11 cellular contexts compared by ENCODE assay signal in the genomic region with DNA sequence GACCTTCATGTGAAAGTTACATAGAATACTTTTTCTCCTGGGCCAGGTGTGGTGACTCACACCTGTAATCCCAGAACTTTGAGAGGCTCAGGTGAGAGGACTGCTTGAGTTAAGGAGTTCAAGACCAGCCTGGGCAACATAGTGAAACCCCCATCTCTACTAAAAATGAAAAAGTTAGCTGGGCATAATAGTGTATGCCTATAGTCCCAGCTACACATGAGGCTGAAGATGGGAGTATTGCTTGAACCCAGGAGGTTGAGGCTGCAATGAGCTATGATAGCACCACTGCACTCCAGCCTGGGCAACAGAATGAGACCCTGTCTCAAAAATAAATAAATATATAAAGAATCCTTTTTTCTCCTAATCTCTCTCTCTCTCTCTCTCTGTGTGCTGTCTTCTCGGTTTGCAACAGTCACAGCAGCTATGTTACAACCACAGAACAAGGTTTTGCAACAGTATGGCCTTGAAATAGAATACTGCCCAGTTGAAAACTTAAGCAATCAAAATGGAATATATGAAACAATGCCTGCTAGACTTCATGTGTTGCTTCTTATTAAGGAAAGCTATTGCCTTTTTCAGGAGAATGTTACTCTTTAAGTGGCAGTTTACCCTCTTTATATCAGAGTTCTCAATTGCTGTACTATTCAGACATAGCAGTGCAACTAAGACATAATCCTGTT. TPM values are rescaled to one million over a fixed set of nuclear protein-coding genes. Genes with fewer than 3 reads are reported as not detected.
DNase-seq lines count a peak whose midpoint lies in the region; ATAC-seq and TF ChIP-seq lines count a peak whose summit lies in the region.
"Had no signal": no experiment of that assay in that cellular context is flagged by ENCODE, and none has a peak within 500 bp of the region (broad histone marks: within the 10 kb centered on the region; RNA-seq: fewer than 3 reads in every experiment).

No MANE protein-coding gene starts in this region.

- no peaks in the 10 kb centered on the region for H3K9me3 ChIP-seq in lower lobe of right lung
- H3K9me3 ChIP-seq: SK-N-SH had no signal

- H3K4me1 Mint-ChIP-seq in activated T-helper 2 cell treated with anti-CD3 and anti-CD28 coated beads, Interferon-gamma antibody, Interleukin-2, Interleukin-4, amounts not matched to agents 10 μg/mL and 5 μg/mL and 100 μg/mL, durations not matched to agents 14 hours and 24 hours and 36 hours (ENCODE audit: low read depth), result peaks cover 45% of the 10 kb centered on the region
- peaks cover 6% of the 10 kb centered on the region for H3K4me1 Mint-ChIP-seq in type B pancreatic cell (ENCODE audit: unreplicated experiment)

- no peak overlapping the region for H3K4me3 Mint-ChIP-seq in activated T-helper 2 cell treated with anti-CD3 and anti-CD28 coated beads, Interferon-gamma antibody, Interleukin-2, Interleukin-4, amounts not matched to agents 10 μg/mL and 5 μg/mL and 100 μg/mL, durations not matched to agents 14 hours and 24 hours and 36 hours (ENCODE audit: low read depth)
- no peak overlapping the region for H3K4me3 Mint-ChIP-seq in type B pancreatic cell

- no peaks in the 10 kb centered on the region for H3K9me3 Mint-ChIP-seq in activated T-helper 2 cell treated with anti-CD3 and anti-CD28 coated beads, Interferon-gamma antibody, Interleukin-2, Interleukin-4, amounts not matched to agents 10 μg/mL and 5 μg/mL and 100 μg/mL, durations not matched to agents 14 hours and 24 hours and 36 hours
- H3K9me3 Mint-ChIP-seq in type B pancreatic cell, result no peaks in the 10 kb centered on the region

- no peaks in the 10 kb centered on the region for H3K36me3 ChIP-seq in lower lobe of right lung

- H3K4me3 ChIP-seq in AG10803 (ENCODE audit: low read length) (no peak overlapping the region), lower lobe of right lung (no peak overlapping the region)

- DNase-seq in AG10803 (ENCODE audit: low read depth) (peak; percentile 76), HCEC 1CT (peak; percentile 45), lower lobe of right lung (no peak), amygdala (lab: John Stamatoyannopoulos, UW) (no peak), NCI-H2029 treated with DMSO at 0.1 percent for 48 hours (lab: John Stamatoyannopoulos, UW) (no peak), type B pancreatic cell (ENCODE audit: extremely low spot score, unreplicated experiment) (no peak), DMS 273 (lab: John Stamatoyannopoulos, UW; ENCODE audit: unreplicated experiment) (no peak)
- DNase-seq in activated T-helper 2 cell treated with anti-CD3 and anti-CD28 coated beads, Interferon-gamma antibody, Interleukin-2, Interleukin-4, amounts not matched to agents 10 μg/mL and 5 μg/mL and 100 μg/mL, durations not matched to agents 14 hours and 24 hours and 36 hours (ENCODE audit: low spot score), result no peak
- DNase-seq: COR-L47, left colon had no signal

- intact Hi-C loops in activated T-helper 2 cell treated with anti-CD3 and anti-CD28 coated beads, Interferon-gamma antibody, Interleukin-2, Interleukin-4, amounts not matched to agents 10 μg/mL and 5 μg/mL and 100 μg/mL, durations not matched to agents 14 hours and 24 hours and 36 hours (cut with micrococcal nuclease), result no loop called here
- intact Hi-C loops in lower lobe of right lung (cut with DNase I), result no loop called here

- peaks cover 5% of the 10 kb centered on the region for H3K36me3 Mint-ChIP-seq in activated T-helper 2 cell treated with anti-CD3 and anti-CD28 coated beads, Interferon-gamma antibody, Interleukin-2, Interleukin-4, amounts not matched to agents 10 μg/mL and 5 μg/mL and 100 μg/mL, durations not matched to agents 14 hours and 24 hours and 36 hours (ENCODE audit: low read depth)
- H3K36me3 Mint-ChIP-seq in type B pancreatic cell, result no peaks in the 10 kb centered on the region

- H3K27ac ChIP-seq in lower lobe of right lung, result peak overlapping the region; percentile 44

- peak overlapping the region; percentile 79 for H3K27ac Mint-ChIP-seq in activated T-helper 2 cell treated with anti-CD3 and anti-CD28 coated beads, Interferon-gamma antibody, Interleukin-2, Interleukin-4, amounts not matched to agents 10 μg/mL and 5 μg/mL and 100 μg/mL, durations not matched to agents 14 hours and 24 hours and 36 hours
- no peak overlapping the region for H3K27ac Mint-ChIP-seq in type B pancreatic cell

- H3K27me3 Mint-ChIP-seq in activated T-helper 2 cell treated with anti-CD3 and anti-CD28 coated beads, Interferon-gamma antibody, Interleukin-2, Interleukin-4, amounts not matched to agents 10 μg/mL and 5 μg/mL and 100 μg/mL, durations not matched to agents 14 hours and 24 hours and 36 hours (ENCODE audit: low read depth), result no peaks in the 10 kb centered on the region
- no peaks in the 10 kb centered on the region for H3K27me3 Mint-ChIP-seq in type B pancreatic cell

- TF ChIP-seq CTCF in AG10803 (conservative IDR thresholded peaks at IDR 0.05; ENCODE audit: low read length) (no peak), lower lobe of right lung (IDR thresholded peaks at IDR 0.05) (no peak), type B pancreatic cell (conservative IDR thresholded peaks at IDR 0.05) (no peak)

- peak; percentile 68 to 74 for ATAC-seq in lower lobe of right lung
- ATAC-seq: left colon had no signal

- H3K27me3 ChIP-seq in lower lobe of right lung (ENCODE audit: low read depth), result no peaks in the 10 kb centered on the region

- H3K4me1 ChIP-seq in lower lobe of right lung, result peaks cover 25% of the 10 kb centered on the region

RNA-seq across cellular contexts. Expression of a gene that starts 12.3 kb away (rescaled TPM):
- 62.3 and 65.8 TPM in 2 replicates for total RNA-seq in activated T-helper 2 cell treated with anti-CD3 and anti-CD28 coated beads, Interferon-gamma antibody, Interleukin-2, Interleukin-4, amounts not matched to agents 10 μg/mL and 5 μg/mL and 100 μg/mL, durations not matched to agents 14 hours and 24 hours and 36 hours
- total RNA-seq in lower lobe of right lung, result 34.6 TPM
- 13.4 and 13.6 TPM in 2 replicates for total RNA-seq in type B pancreatic cell (ENCODE audit: low replicate concordance)

Comparison
In these comparisons a context has a peak if more than half of its experiments do, and no peak if none do; other contexts are left out.
1. DNase-seq: peak in AG10803 (single experiment) and HCEC 1CT (single experiment); none in activated T-helper 2 cell treated with anti-CD3 and anti-CD28 coated beads, Interferon-gamma antibody, Interleukin-2, Interleukin-4, amounts not matched to agents 10 μg/mL and 5 μg/mL and 100 μg/mL, durations not matched to agents 14 hours and 24 hours and 36 hours (single experiment), lower lobe of right lung (single experiment), amygdala (0 of 56), NCI-H2029 treated with DMSO at 0.1 percent for 48 hours (single experiment), type B pancreatic cell (single experiment) and DMS 273 (single experiment).